ENCODE assay signal across 1 cellular context in the genomic region with DNA sequence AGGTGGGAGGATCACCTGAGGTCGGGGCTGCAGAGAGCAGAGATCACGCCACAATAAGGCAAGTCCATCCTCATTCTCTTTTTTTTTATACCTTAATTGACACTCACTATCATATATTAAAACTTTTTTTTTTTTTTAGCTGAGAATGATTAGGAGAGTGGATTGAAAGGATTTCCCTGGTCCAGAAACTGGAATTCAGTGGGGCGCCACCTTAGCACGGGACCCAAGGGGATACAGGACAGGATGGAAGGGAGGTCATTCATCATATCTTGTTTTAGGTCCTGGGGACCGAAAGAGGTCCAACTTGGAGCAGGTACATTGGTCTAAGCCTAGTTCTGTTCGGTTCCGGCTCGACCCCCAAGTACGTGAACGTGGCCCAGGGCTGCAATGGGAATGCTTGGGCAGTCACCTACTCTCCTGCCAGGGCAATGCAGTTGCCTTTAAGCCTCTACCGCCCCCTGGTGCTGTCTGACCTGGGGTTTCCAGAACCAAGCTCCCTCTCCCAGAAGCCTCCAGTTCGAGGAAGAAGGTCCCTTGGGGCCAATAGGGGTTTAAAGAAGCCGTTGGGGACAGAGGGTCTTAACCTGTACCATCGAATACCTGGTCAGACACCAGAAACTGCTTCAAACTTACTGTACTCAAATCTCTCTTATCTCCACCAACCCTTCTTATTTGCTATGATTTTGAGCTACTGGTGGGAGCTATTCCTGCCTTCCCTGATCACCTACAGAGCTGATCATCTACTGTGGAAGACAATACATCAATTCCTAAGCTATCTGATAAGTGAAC.
A peak's percentile ranks its signal among the peaks of the same experiment; 100 is the strongest.
TF ChIP-seq lines count a peak whose summit lies in the region.

No MANE protein-coding gene starts in this region.

TF ChIP-seq in HepG2, 621 proteins besides CTCF, POLR2A, EP300 and RAD21 (continued from another document and continues in another):
- TF ChIP-seq CEBPZ (IDR thresholded peaks at IDR 0.05; ENCODE audit: low read length) (no peak), KDM3A (CRISPR knock-in tag; IDR thresholded peaks at IDR 0.05; ENCODE audit: low read depth) (peak; percentile 41; the same call in 1 of the 2 replicates), KDM4B (CRISPR knock-in tag; IDR thresholded peaks at IDR 0.05) (peak; percentile 67; the same call in 1 of the 2 replicates), ZNF644 (CRISPR knock-in tag; IDR thresholded peaks at IDR 0.05; ENCODE audit: low read depth) (no peak), KDM2A (CRISPR knock-in tag; IDR thresholded peaks at IDR 0.05; ENCODE audit: borderline replicate concordance, low read depth) (peak; percentile 77), ZNF256 (CRISPR knock-in tag; conservative IDR thresholded peaks at IDR 0.05) (0 out of 2 replicates have a peak, but pooled peaks have one; percentile 19), TP53 (CRISPR knock-in tag; conservative IDR thresholded peaks at IDR 0.05) (no peak), ZXDC (CRISPR knock-in tag; IDR thresholded peaks at IDR 0.05) (no peak), ZNF672 (CRISPR knock-in tag; IDR thresholded peaks at IDR 0.05) (no peak), ZNF44 (CRISPR knock-in tag; IDR thresholded peaks at IDR 0.05) (no peak; the same call in 1 of the 2 replicates), ZBTB3 (CRISPR knock-in tag; IDR thresholded peaks at IDR 0.05; ENCODE audit: borderline replicate concordance, low read depth) (no peak), FOXK1 (CRISPR knock-in tag; IDR thresholded peaks at IDR 0.05; ENCODE audit: borderline replicate concordance, low read depth) (peak; percentile 42; the same call in 1 of the 2 replicates), ZNF282 (IDR thresholded peaks at IDR 0.05; ENCODE audit: partially characterized antibody) (no peak), SSRP1 (CRISPR knock-in tag; IDR thresholded peaks at IDR 0.05) (no peak), ZFYVE20 (CRISPR knock-in tag; IDR thresholded peaks at IDR 0.05; ENCODE audit: borderline replicate concordance, low read depth) (no peak), ZNF281 (CRISPR knock-in tag; IDR thresholded peaks at IDR 0.05; ENCODE audit: borderline replicate concordance) (no peak), ZNF501 (CRISPR knock-in tag; IDR thresholded peaks at IDR 0.05) (0 out of 2 replicates have a peak, but pooled peaks have one; percentile 68), ELF4 (CRISPR knock-in tag; IDR thresholded peaks at IDR 0.05; ENCODE audit: borderline replicate concordance) (no peak), RXRB (CRISPR knock-in tag; IDR thresholded peaks at IDR 0.05; ENCODE audit: borderline replicate concordance) (peak; percentile 62), ZNF234 (CRISPR knock-in tag; conservative IDR thresholded peaks at IDR 0.05) (no peak)
- TF ChIP-seq, protein P1, sequence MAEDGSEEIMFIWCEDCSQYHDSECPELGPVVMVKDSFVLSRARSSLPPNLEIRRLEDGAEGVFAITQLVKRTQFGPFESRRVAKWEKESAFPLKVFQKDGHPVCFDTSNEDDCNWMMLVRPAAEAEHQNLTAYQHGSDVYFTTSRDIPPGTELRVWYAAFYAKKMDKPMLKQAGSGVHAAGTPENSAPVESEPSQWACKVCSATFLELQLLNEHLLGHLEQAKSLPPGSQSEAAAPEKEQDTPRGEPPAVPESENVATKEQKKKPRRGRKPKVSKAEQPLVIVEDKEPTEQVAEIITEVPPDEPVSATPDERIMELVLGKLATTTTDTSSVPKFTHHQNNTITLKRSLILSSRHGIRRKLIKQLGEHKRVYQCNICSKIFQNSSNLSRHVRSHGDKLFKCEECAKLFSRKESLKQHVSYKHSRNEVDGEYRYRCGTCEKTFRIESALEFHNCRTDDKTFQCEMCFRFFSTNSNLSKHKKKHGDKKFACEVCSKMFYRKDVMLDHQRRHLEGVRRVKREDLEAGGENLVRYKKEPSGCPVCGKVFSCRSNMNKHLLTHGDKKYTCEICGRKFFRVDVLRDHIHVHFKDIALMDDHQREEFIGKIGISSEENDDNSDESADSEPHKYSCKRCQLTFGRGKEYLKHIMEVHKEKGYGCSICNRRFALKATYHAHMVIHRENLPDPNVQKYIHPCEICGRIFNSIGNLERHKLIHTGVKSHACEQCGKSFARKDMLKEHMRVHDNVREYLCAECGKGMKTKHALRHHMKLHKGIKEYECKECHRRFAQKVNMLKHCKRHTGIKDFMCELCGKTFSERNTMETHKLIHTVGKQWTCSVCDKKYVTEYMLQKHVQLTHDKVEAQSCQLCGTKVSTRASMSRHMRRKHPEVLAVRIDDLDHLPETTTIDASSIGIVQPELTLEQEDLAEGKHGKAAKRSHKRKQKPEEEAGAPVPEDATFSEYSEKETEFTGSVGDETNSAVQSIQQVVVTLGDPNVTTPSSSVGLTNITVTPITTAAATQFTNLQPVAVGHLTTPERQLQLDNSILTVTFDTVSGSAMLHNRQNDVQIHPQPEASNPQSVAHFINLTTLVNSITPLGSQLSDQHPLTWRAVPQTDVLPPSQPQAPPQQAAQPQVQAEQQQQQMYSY (CRISPR knock-in tag; IDR thresholded peaks at IDR 0.05), result no peak
- TF ChIP-seq, protein P2, sequence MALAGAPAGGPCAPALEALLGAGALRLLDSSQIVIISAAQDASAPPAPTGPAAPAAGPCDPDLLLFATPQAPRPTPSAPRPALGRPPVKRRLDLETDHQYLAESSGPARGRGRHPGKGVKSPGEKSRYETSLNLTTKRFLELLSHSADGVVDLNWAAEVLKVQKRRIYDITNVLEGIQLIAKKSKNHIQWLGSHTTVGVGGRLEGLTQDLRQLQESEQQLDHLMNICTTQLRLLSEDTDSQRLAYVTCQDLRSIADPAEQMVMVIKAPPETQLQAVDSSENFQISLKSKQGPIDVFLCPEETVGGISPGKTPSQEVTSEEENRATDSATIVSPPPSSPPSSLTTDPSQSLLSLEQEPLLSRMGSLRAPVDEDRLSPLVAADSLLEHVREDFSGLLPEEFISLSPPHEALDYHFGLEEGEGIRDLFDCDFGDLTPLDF (CRISPR knock-in tag; IDR thresholded peaks at IDR 0.05), result no peak
- TF ChIP-seq, protein P3, sequence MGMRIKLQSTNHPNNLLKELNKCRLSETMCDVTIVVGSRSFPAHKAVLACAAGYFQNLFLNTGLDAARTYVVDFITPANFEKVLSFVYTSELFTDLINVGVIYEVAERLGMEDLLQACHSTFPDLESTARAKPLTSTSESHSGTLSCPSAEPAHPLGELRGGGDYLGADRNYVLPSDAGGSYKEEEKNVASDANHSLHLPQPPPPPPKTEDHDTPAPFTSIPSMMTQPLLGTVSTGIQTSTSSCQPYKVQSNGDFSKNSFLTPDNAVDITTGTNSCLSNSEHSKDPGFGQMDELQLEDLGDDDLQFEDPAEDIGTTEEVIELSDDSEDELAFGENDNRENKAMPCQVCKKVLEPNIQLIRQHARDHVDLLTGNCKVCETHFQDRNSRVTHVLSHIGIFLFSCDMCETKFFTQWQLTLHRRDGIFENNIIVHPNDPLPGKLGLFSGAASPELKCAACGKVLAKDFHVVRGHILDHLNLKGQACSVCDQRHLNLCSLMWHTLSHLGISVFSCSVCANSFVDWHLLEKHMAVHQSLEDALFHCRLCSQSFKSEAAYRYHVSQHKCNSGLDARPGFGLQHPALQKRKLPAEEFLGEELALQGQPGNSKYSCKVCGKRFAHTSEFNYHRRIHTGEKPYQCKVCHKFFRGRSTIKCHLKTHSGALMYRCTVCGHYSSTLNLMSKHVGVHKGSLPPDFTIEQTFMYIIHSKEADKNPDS (CRISPR knock-in tag; IDR thresholded peaks at IDR 0.05), result no peak
- TF ChIP-seq, protein P4, sequence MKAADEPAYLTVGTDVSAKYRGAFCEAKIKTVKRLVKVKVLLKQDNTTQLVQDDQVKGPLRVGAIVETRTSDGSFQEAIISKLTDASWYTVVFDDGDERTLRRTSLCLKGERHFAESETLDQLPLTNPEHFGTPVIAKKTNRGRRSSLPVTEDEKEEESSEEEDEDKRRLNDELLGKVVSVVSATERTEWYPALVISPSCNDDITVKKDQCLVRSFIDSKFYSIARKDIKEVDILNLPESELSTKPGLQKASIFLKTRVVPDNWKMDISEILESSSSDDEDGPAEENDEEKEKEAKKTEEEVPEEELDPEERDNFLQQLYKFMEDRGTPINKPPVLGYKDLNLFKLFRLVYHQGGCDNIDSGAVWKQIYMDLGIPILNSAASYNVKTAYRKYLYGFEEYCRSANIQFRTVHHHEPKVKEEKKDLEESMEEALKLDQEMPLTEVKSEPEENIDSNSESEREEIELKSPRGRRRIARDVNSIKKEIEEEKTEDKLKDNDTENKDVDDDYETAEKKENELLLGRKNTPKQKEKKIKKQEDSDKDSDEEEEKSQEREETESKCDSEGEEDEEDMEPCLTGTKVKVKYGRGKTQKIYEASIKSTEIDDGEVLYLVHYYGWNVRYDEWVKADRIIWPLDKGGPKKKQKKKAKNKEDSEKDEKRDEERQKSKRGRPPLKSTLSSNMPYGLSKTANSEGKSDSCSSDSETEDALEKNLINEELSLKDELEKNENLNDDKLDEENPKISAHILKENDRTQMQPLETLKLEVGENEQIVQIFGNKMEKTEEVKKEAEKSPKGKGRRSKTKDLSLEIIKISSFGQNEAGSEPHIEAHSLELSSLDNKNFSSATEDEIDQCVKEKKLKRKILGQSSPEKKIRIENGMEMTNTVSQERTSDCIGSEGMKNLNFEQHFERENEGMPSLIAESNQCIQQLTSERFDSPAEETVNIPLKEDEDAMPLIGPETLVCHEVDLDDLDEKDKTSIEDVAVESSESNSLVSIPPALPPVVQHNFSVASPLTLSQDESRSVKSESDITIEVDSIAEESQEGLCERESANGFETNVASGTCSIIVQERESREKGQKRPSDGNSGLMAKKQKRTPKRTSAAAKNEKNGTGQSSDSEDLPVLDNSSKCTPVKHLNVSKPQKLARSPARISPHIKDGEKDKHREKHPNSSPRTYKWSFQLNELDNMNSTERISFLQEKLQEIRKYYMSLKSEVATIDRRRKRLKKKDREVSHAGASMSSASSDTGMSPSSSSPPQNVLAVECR (CRISPR knock-in tag; IDR thresholded peaks at IDR 0.05; ENCODE audit: borderline replicate concordance), result peak; percentile 57; the same call in 1 of the 2 replicates
- TF ChIP-seq, protein P5, sequence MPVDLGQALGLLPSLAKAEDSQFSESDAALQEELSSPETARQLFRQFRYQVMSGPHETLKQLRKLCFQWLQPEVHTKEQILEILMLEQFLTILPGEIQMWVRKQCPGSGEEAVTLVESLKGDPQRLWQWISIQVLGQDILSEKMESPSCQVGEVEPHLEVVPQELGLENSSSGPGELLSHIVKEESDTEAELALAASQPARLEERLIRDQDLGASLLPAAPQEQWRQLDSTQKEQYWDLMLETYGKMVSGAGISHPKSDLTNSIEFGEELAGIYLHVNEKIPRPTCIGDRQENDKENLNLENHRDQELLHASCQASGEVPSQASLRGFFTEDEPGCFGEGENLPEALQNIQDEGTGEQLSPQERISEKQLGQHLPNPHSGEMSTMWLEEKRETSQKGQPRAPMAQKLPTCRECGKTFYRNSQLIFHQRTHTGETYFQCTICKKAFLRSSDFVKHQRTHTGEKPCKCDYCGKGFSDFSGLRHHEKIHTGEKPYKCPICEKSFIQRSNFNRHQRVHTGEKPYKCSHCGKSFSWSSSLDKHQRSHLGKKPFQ (CRISPR knock-in tag; IDR thresholded peaks at IDR 0.05; ENCODE audit: insufficient replicate concordance), result no peak
